ENCODE assay signal across 20 cellular contexts in the genomic region with DNA sequence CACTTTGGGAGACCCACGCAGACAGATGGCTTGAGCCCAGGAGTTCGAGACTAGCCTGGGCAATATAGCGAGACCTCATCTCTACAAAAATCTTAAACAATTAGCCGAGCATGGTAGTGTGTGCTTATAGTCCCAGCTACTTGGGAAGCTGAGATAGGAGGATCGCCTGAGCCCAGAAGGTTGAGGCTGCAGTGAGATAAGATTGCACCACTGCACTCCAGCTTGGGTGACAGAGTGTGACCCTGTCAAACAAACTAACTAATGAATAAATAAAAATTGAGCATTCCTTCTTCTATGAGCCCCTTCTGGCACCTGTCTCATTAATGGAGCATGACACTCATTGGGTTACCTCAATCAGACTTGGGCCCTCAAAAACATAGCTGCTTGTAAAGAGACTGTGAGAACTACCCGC. TPM values are rescaled to one million over a fixed set of nuclear protein-coding genes. Genes with fewer than 3 reads are reported as not detected.
DNase-seq lines count a peak whose midpoint lies in the region; ATAC-seq, FAIRE-seq and TF ChIP-seq lines count a peak whose summit lies in the region.
"Had no signal": no experiment of that assay in that cellular context is flagged by ENCODE, and none has a peak within 500 bp of the region (broad histone marks: within the 10 kb centered on the region; RNA-seq: fewer than 3 reads in every experiment).

No MANE protein-coding gene starts in this region.

- H3K4me2 ChIP-seq in Loucy (ENCODE audit: low read depth, low read length, poor library complexity, severe bottlenecking) = peak overlapping the region; percentile 60
- peak overlapping the region; percentile 63 for H3K4me2 ChIP-seq in K562 (ENCODE audit: insufficient read depth, low read length)

- WGBS in K562 (ENCODE audit: insufficient coverage, low coverage, missing lambda C conversion rate) = 5% methylated on average over 6 of the region's 6 CpGs
- WGBS in right lobe of liver (ENCODE audit: insufficient coverage, low coverage, low lambda C conversion rate, missing lambda C conversion rate) = 90% methylated on average over 5 of the region's 6 CpGs

- intact Hi-C loops in K562 (cut with micrococcal nuclease) = no loop called here
- intact Hi-C loops in right lobe of liver (cut with DNase I) = no loop called here

- POLR2A ChIA-PET in K562 (lab: Yijun Ruan, JAX) = interaction anchor here (0.6 to 2.8 kb wide), 12 partner anchors 8 to 700 kb away, joined by 3 to 7 read pairs (median 4); no protein-coding TSS in a partner anchor

- no peaks in the 10 kb centered on the region for H3K9me3 ChIP-seq in CD4-positive, CD25-positive, alpha-beta regulatory T cell (ENCODE audit: control insufficient read depth in 2 of 2, low read length in 2 of 2)
- H3K9me3 ChIP-seq in Loucy (ENCODE audit: insufficient read depth, low read depth, low read length) (no peaks in the 10 kb centered on the region), K562 (replicated peaks; ENCODE audit: control insufficient read depth, insufficient read depth, low read depth, low read length) (no peaks in the 10 kb centered on the region), right lobe of liver (no peaks in the 10 kb centered on the region)
- H3K9me3 ChIP-seq: esophagus muscularis mucosa, thyroid gland had no signal

- no peaks in the 10 kb centered on the region for H3K36me3 Mint-ChIP-seq in CD4-positive, CD25-positive, alpha-beta regulatory T cell
- no peaks in the 10 kb centered on the region for H3K36me3 Mint-ChIP-seq in nephron progenitor cell (ENCODE audit: low read depth)

- H3K4me3 Mint-ChIP-seq in CD4-positive, CD25-positive, alpha-beta regulatory T cell = no peak overlapping the region
- H3K4me3 Mint-ChIP-seq in nephron progenitor cell = no peak overlapping the region
- H3K4me3 Mint-ChIP-seq: stimulated activated memory B cell treated with anti-CD40 and anti-IgM and Interleukin-4, amounts not matched to agents 10 μg/mL and 1 μg/mL and 100 μg/mL, for 72 hours had no signal

- no TSS peak for BruUV-seq in K562 (replicated peaks; lab: Mats Ljungman, UMichigan)

- peak overlapping the region in 2 of 3 donors; percentile 26 to 92 for H3K27ac Mint-ChIP-seq in CD4-positive, CD25-positive, alpha-beta regulatory T cell
- H3K27ac Mint-ChIP-seq in nephron progenitor cell = peak overlapping the region; percentile 58
- H3K27ac Mint-ChIP-seq: progenitor cell of endocrine pancreas; stimulated activated memory B cell treated with anti-CD40 and anti-IgM and Interleukin-4, amounts not matched to agents 10 μg/mL and 1 μg/mL and 100 μg/mL, for 72 hours had no signal

- DNase-seq in CD4-positive, CD25-positive, alpha-beta regulatory T cell = no peak
- DNase-seq in K562 (ENCODE audit: extremely low read depth in 1 of 4, low spot score in 3 of 4) (peak in 1 of 4 experiments; percentile 85), nephron progenitor cell (no peak), NCI-H1417 treated with DMSO at 0.1 percent for 48 hours (lab: John Stamatoyannopoulos, UW) (no peak), medulla oblongata (ENCODE audit: extremely low spot score) (no peak), right lobe of liver (no peak)
- DNase-seq: aorta; central memory CD4-positive, alpha-beta T cell; HCEC 1CT; NCI-H2171; NCI-H526 treated with DMSO at 0.1 percent for 48 hours; SHP77; stimulated activated CD4-positive, alpha-beta T cell treated with anti-CD3 and anti-CD28 coated beads, Interleukin-1b, Interleukin-23, amount 100 ng/mL, for 48 hours; thyroid gland had no signal

- H3K79me2 ChIP-seq in Loucy (ENCODE audit: insufficient read depth, low read length) (peaks cover 92% of the 10 kb centered on the region), K562 (ENCODE audit: control insufficient read depth, insufficient read depth, low read length) (peaks cover 82% of the 10 kb centered on the region)

- ATAC-seq in CD4-positive, CD25-positive, alpha-beta regulatory T cell (ENCODE audit: low read depth in 2 of 2) = no peak
- ATAC-seq in K562 (peak; percentile 81), right lobe of liver (no peak)

- peak; percentile 87 for FAIRE-seq in K562 (lab: Jason Lieb, UNC)

- no peak overlapping the region for H3K4me3 ChIP-seq in CD4-positive, CD25-positive, alpha-beta regulatory T cell (ENCODE audit: low read depth, low read length)
- H3K4me3 ChIP-seq in Loucy (ENCODE audit: low read length, poor library complexity, severe bottlenecking) = no peak overlapping the region
- no peak overlapping the region for H3K4me3 ChIP-seq in K562
- H3K4me3 ChIP-seq in right lobe of liver = no peak overlapping the region
- H3K4me3 ChIP-seq: esophagus muscularis mucosa, thyroid gland had no signal

- peaks cover 22 to 83% (median 55%) of the 10 kb centered on the region in 4 donors for H3K4me1 Mint-ChIP-seq in CD4-positive, CD25-positive, alpha-beta regulatory T cell
- peaks cover 21% of the 10 kb centered on the region for H3K4me1 Mint-ChIP-seq in nephron progenitor cell

- TF ChIP-seq EP300 in K562 (IDR thresholded peaks at IDR 0.05; ENCODE audit: low read length) = peak; percentile 89

- no peaks in the 10 kb centered on the region for H3K27me3 Mint-ChIP-seq in CD4-positive, CD25-positive, alpha-beta regulatory T cell
- H3K27me3 Mint-ChIP-seq in nephron progenitor cell (ENCODE audit: low read depth, poor library complexity) = no peaks in the 10 kb centered on the region
- H3K27me3 Mint-ChIP-seq: naive thymus-derived CD4-positive, alpha-beta T cell; progenitor cell of endocrine pancreas; stimulated activated memory B cell treated with anti-CD40 and anti-IgM and Interleukin-4, amounts not matched to agents 10 μg/mL and 1 μg/mL and 100 μg/mL, for 72 hours had no signal

- peaks cover 11% of the 10 kb centered on the region; the same call in 1 of the 2 replicates for H3F3A ChIP-seq in Loucy (ENCODE audit: low read depth)

- H3K4me1 ChIP-seq in CD4-positive, CD25-positive, alpha-beta regulatory T cell (ENCODE audit: control insufficient read depth, insufficient read depth, low read length, poor library complexity, severe bottlenecking) = peaks cover 20% of the 10 kb centered on the region
- H3K4me1 ChIP-seq in Loucy (ENCODE audit: insufficient read depth, low read length, poor library complexity, severe bottlenecking) (peaks cover 75% of the 10 kb centered on the region), K562 (replicated peaks in 1 of 2; ENCODE audit: control insufficient read depth in 2 of 2, insufficient read depth in 2 of 2, low read length in 2 of 2) (peaks cover 35 to 53% of the 10 kb centered on the region in 2 experiments), right lobe of liver (no peaks in the 10 kb centered on the region)

- TF ChIP-seq CTCF in Loucy (conservative IDR thresholded peaks at IDR 0.05; ENCODE audit: low read length) = no peak
- no peak for TF ChIP-seq CTCF in K562 (IDR thresholded peaks at IDR 0.05 in 2 of 3, conservative IDR thresholded peaks at IDR 0.05 in 1 of 3; ENCODE audit: insufficient read depth in 2 of 3, low read depth in 1 of 3, low read length in 3 of 3)
- no peak for TF ChIP-seq CTCF in nephron progenitor cell (IDR thresholded peaks at IDR 0.05)
- no peak for TF ChIP-seq CTCF in right lobe of liver (IDR thresholded peaks at IDR 0.05)

- no peaks in the 10 kb centered on the region for H3K9me3 Mint-ChIP-seq in CD4-positive, CD25-positive, alpha-beta regulatory T cell
- no peaks in the 10 kb centered on the region for H3K9me3 Mint-ChIP-seq in nephron progenitor cell
- H3K9me3 Mint-ChIP-seq: naive thymus-derived CD4-positive, alpha-beta T cell; stimulated activated memory B cell treated with anti-CD40 and anti-IgM and Interleukin-4, amounts not matched to agents 10 μg/mL and 1 μg/mL and 100 μg/mL, for 72 hours had no signal

- CTCF ChIA-PET in K562 (lab: Yijun Ruan, JAX; ENCODE audit: low intra/inter-chr PET ratio) = no interaction called here

- H2AFZ ChIP-seq in Loucy (ENCODE audit: low read length) (no peak overlapping the region), K562 (ENCODE audit: low read depth, low read length) (no peak overlapping the region)

- H3K36me3 ChIP-seq in CD4-positive, CD25-positive, alpha-beta regulatory T cell (ENCODE audit: control insufficient read depth, insufficient read depth, low read length) = peaks cover 2% of the 10 kb centered on the region
- H3K36me3 ChIP-seq in Loucy (ENCODE audit: insufficient read depth, low read length) (no peaks in the 10 kb centered on the region), K562 (ENCODE audit: control insufficient read depth, insufficient read depth, low read length) (peaks cover 16% of the 10 kb centered on the region), right lobe of liver (no peaks in the 10 kb centered on the region)
- H3K36me3 ChIP-seq: esophagus muscularis mucosa, thyroid gland had no signal

- H3K9me2 ChIP-seq in Loucy (replicated peaks; ENCODE audit: low read depth, low read length) = no peaks in the 10 kb centered on the region

- TF ChIP-seq POLR2A in K562 (conservative IDR thresholded peaks at IDR 0.05) = no peak
- TF ChIP-seq POLR2A in right lobe of liver (IDR thresholded peaks at IDR 0.05) = no peak

- peaks cover 11% of the 10 kb centered on the region for H3K9me1 ChIP-seq in K562 (ENCODE audit: control insufficient read depth, insufficient read depth, low read length)

- TF ChIP-seq RAD21 in K562 (CRISPR knock-in tag; conservative IDR thresholded peaks at IDR 0.05 in 1 of 2, IDR thresholded peaks at IDR 0.05 in 1 of 2) = no peak

- no peak overlapping the region for H3K27ac ChIP-seq in CD4-positive, CD25-positive, alpha-beta regulatory T cell (ENCODE audit: insufficient read depth, low read length, poor library complexity, severe bottlenecking)
- H3K27ac ChIP-seq in K562 (ENCODE audit: extremely low read depth, low read depth, low read length) (peak overlapping the region; percentile 36; the same call in 2 of the 3 replicates), right lobe of liver (no peak overlapping the region)
- H3K27ac ChIP-seq: esophagus muscularis mucosa, thyroid gland had no signal

- H3K27me3 ChIP-seq in CD4-positive, CD25-positive, alpha-beta regulatory T cell (ENCODE audit: control insufficient read depth, insufficient read depth, low read length) = no peaks in the 10 kb centered on the region
- H3K27me3 ChIP-seq in Loucy (ENCODE audit: insufficient read depth, low read length, poor library complexity, severe bottlenecking) (no peaks in the 10 kb centered on the region), K562 (ENCODE audit: control insufficient read depth in 2 of 2, insufficient read depth in 2 of 2, low read length in 2 of 2) (no peaks in the 10 kb centered on the region), right lobe of liver (no peaks in the 10 kb centered on the region)
- H3K27me3 ChIP-seq: esophagus muscularis mucosa, thyroid gland had no signal

- peak overlapping the region; percentile 24 for H3K9ac ChIP-seq in Loucy (ENCODE audit: low read depth, low read length, poor library complexity, severe bottlenecking)
- no peak overlapping the region; a peak in 1 of 4 replicates for H3K9ac ChIP-seq in K562 (ENCODE audit: insufficient read depth in 1 of 2, low read depth in 2 of 2, low read length in 2 of 2)

- H4K20me1 ChIP-seq in Loucy (ENCODE audit: insufficient read depth, low read length, poor library complexity, severe bottlenecking) (peaks cover 16% of the 10 kb centered on the region), K562 (replicated peaks; ENCODE audit: control insufficient read depth, insufficient read depth, low read length) (peaks cover 13% of the 10 kb centered on the region)

- in situ Hi-C loops in K562 (cut with MboI) = no loop called here

RNA-seq across cellular contexts. Expression of a gene that starts 7.5 kb away (rescaled TPM):
- 55.8 TPM for total RNA-seq in CD4-positive, CD25-positive, alpha-beta regulatory T cell
- polyA plus RNA-seq in CD4-positive, CD25-positive, alpha-beta regulatory T cell = 10 to 100 TPM; 36.8 to 45.3 (median 39.7) TPM
- 109 and 142 TPM in 2 replicates for total RNA-seq in K562 (2011; cell fraction: chromatin; rRNA removed; ENCODE audit: low replicate concordance)
- total RNA-seq in K562 (2011; cell fraction: nucleolus; rRNA removed) = 125 and 127 TPM in 2 replicates
- 125 and 135 TPM in 2 replicates for total RNA-seq in K562 (2011; cell fraction: nucleoplasm; rRNA removed)
- total RNA-seq in K562 (2014; rRNA removed) (77.1 and 78.6 TPM in 2 replicates), K562 (2014; rRNA removed; fragmentation: Illumina TruSeq; extraction: Trizol) (60.2 and 61.9 TPM in 2 replicates), K562 (2015; rRNA removed; fragmentation: Illumina TruSeq; extraction: Trizol) (62.0 and 67.2 TPM in 2 replicates), K562 (2021) (78.4 and 81.8 TPM in 2 replicates), right lobe of liver (10 to 100 TPM; 27.5 to 36.7 (median 32.0) TPM)
- polyA plus RNA-seq in K562 (2011; rRNA removed) (120 and 137 TPM in 2 replicates), K562 (2014; fragmentation: Illumina TruSeq; extraction: Trizol) (98.3 and 100 TPM in 2 replicates), K562 (2014; fragmentation: Nextera tagmentation; extraction: Ambion mirVana) (10 to 100 TPM; 10.3 to 11.5 TPM), K562 (2014; rRNA removed) (50.4 and 57.0 TPM in 2 replicates)
- 128 and 154 TPM in 2 replicates for polyA plus RNA-seq in K562 (2011; cell fraction: cytosol; rRNA removed)
- polyA plus RNA-seq in K562 (2011; cell fraction: nucleus; rRNA removed) = 109 and 127 TPM in 2 replicates
- 64.4 and 69.1 TPM in 2 replicates for polyA plus RNA-seq in K562 (2012)
- polyA minus RNA-seq in K562 (2011; rRNA and poly(A)+ RNA removed) = 182 and 274 TPM in 2 replicates
- polyA minus RNA-seq in K562 (2011; cell fraction: cytosol; rRNA and poly(A)+ RNA removed) = 53.8 and 89.1 TPM in 2 replicates
- polyA minus RNA-seq in K562 (2011; cell fraction: nucleus; rRNA and poly(A)+ RNA removed) = 47.1 and 72.9 TPM in 2 replicates

RNA-seq across cellular contexts. Expression of a gene that starts 7.6 kb away (rescaled TPM):
- 32.8 TPM for total RNA-seq in CD4-positive, CD25-positive, alpha-beta regulatory T cell
- 10 to 100 TPM; 42.5 to 51.7 (median 43.7) TPM for polyA plus RNA-seq in CD4-positive, CD25-positive, alpha-beta regulatory T cell
- total RNA-seq in K562 (2011; cell fraction: chromatin; rRNA removed; ENCODE audit: low replicate concordance) = 124 and 137 TPM in 2 replicates
- 87.0 and 90.4 TPM in 2 replicates for total RNA-seq in K562 (2011; cell fraction: nucleolus; rRNA removed)
- 129 and 185 TPM in 2 replicates for total RNA-seq in K562 (2011; cell fraction: nucleoplasm; rRNA removed)
- total RNA-seq in K562 (2014; rRNA removed) (112 and 119 TPM in 2 replicates), K562 (2014; rRNA removed; fragmentation: Illumina TruSeq; extraction: Trizol) (119 TPM in 2 replicates), K562 (2015; rRNA removed; fragmentation: Illumina TruSeq; extraction: Trizol) (105 and 107 TPM in 2 replicates), K562 (2021) (87.4 and 98.3 TPM in 2 replicates), right lobe of liver (10 to 100 TPM; 15.1 to 25.7 (median 15.9) TPM)
- polyA plus RNA-seq in K562 (2011; rRNA removed) (132 and 154 TPM in 2 replicates), K562 (2014; fragmentation: Illumina TruSeq; extraction: Trizol) (88.5 and 99.2 TPM in 2 replicates), K562 (2014; fragmentation: Nextera tagmentation; extraction: Ambion mirVana) (100 to 1,000 TPM; 236 to 237 TPM), K562 (2014; rRNA removed) (110 and 134 TPM in 2 replicates)
- 67.9 and 117 TPM in 2 replicates for polyA plus RNA-seq in K562 (2011; cell fraction: cytosol; rRNA removed)
- polyA plus RNA-seq in K562 (2011; cell fraction: nucleus; rRNA removed) = 104 and 118 TPM in 2 replicates
- polyA plus RNA-seq in K562 (2012) = 61.4 and 143 TPM in 2 replicates
- 130 and 154 TPM in 2 replicates for polyA minus RNA-seq in K562 (2011; rRNA and poly(A)+ RNA removed)
- 25.9 and 38.0 TPM in 2 replicates for polyA minus RNA-seq in K562 (2011; cell fraction: cytosol; rRNA and poly(A)+ RNA removed)
- polyA minus RNA-seq in K562 (2011; cell fraction: nucleus; rRNA and poly(A)+ RNA removed) = 37.3 and 60.9 TPM in 2 replicates

RNA-seq across cellular contexts. Expression of a gene that starts 57.6 kb away (rescaled TPM):
- total RNA-seq in CD4-positive, CD25-positive, alpha-beta regulatory T cell = 0.99 TPM
- under 1 TPM in 1 of 4 donors, not detected in 3; 0.29 TPM for polyA plus RNA-seq in CD4-positive, CD25-positive, alpha-beta regulatory T cell
- not detected in 2 replicates for total RNA-seq in K562 (2011; cell fraction: chromatin; rRNA removed; ENCODE audit: low replicate concordance)
- 0.33 TPM in 1 of 2 replicates, not detected in the other for total RNA-seq in K562 (2011; cell fraction: nucleolus; rRNA removed)
- total RNA-seq in K562 (2011; cell fraction: nucleoplasm; rRNA removed) = not detected in 2 replicates
- 0.33 TPM in 1 of 2 replicates, not detected in the other for total RNA-seq in K562 (2014; rRNA removed)
- not detected in 2 replicates for total RNA-seq in K562 (2014; rRNA removed; fragmentation: Illumina TruSeq; extraction: Trizol)
- not detected in 2 replicates for total RNA-seq in K562 (2015; rRNA removed; fragmentation: Illumina TruSeq; extraction: Trizol)
- not detected in 2 replicates for total RNA-seq in K562 (2021)
- polyA plus RNA-seq in K562 (2011; rRNA removed) = 0.19 TPM in 1 of 2 replicates, not detected in the other
- polyA plus RNA-seq in K562 (2011; cell fraction: cytosol; rRNA removed) = 0.27 TPM in 1 of 2 replicates, not detected in the other
- 0.41 and 0.52 TPM in 2 replicates for polyA plus RNA-seq in K562 (2011; cell fraction: nucleus; rRNA removed)
- polyA plus RNA-seq in K562 (2012) = 0.19 TPM in 1 of 2 replicates, not detected in the other
- not detected in 2 replicates for polyA plus RNA-seq in K562 (2014; fragmentation: Illumina TruSeq; extraction: Trizol)
- not detected for polyA plus RNA-seq in K562 (2014; fragmentation: Nextera tagmentation; extraction: Ambion mirVana)
- polyA plus RNA-seq in K562 (2014; rRNA removed) = not detected in 2 replicates
- not detected in 2 replicates for polyA minus RNA-seq in K562 (2011; rRNA and poly(A)+ RNA removed)
- not detected in 2 replicates for polyA minus RNA-seq in K562 (2011; cell fraction: cytosol; rRNA and poly(A)+ RNA removed)
- 0.54 TPM in 1 of 2 replicates, not detected in the other for polyA minus RNA-seq in K562 (2011; cell fraction: nucleus; rRNA and poly(A)+ RNA removed)
- 10 to 100 TPM; 14.4 to 22.1 (median 19.6) TPM for total RNA-seq in right lobe of liver
- total RNA-seq: Daoy, progenitor cell of endocrine pancreas had no signal
- polyA plus RNA-seq: naive thymus-derived CD4-positive, alpha-beta T cell had no signal
